In genomic region chr19:46678110-46678732, GRCh38 we compare ENCODE assay signal across 9 cellular contexts. TPM values are rescaled to one million over a fixed set of nuclear protein-coding genes. Genes with fewer than 3 reads are reported as not detected.
DNase-seq lines count a peak whose midpoint lies in the region; ATAC-seq, FAIRE-seq and TF ChIP-seq lines count a peak whose summit lies in the region.
"Had no signal": no experiment of that assay in that cellular context is flagged by ENCODE, and none has a peak within 500 bp of the region (broad histone marks: within the 10 kb centered on the region; RNA-seq: fewer than 3 reads in every experiment).

No MANE protein-coding gene starts in this region.

- H3K36me3 Mint-ChIP-seq in T-helper 17 cell (ENCODE audit: low read depth), result peaks cover 13% of the 10 kb centered on the region

- SMC1A ChIA-PET in GM12878 (lab: Charles Lee; ENCODE audit: uncharacterized antibody, unreplicated experiment), result no interaction called here

- H3K27ac Mint-ChIP-seq in T-helper 17 cell, result no peak overlapping the region

- no peak overlapping the region for H3K27ac ChIP-seq in GM12878 (ENCODE audit: control insufficient read depth, insufficient read depth)

- no peaks in the 10 kb centered on the region for H3K27me3 ChIP-seq in GM12878 (replicated peaks in 1 of 2; ENCODE audit: control insufficient read depth in 2 of 2, insufficient read depth in 2 of 2, low read length in 1 of 2)

- no peaks in the 10 kb centered on the region for H3K27me3 Mint-ChIP-seq in T-helper 17 cell

- intact Hi-C loops in GM12878 (cut with micrococcal nuclease; ENCODE audit: unreplicated experiment), result no loop called here

- H3K4me3 Mint-ChIP-seq in T-helper 17 cell, result no peak overlapping the region

- RAD21 ChIA-PET in GM12878 (lab: Charles Lee; ENCODE audit: unreplicated experiment), result no interaction called here

- no peak for TF ChIP-seq CTCF in GM12878 (IDR thresholded peaks at IDR 0.05 in 2 of 3, conservative IDR thresholded peaks at IDR 0.05 in 1 of 3; ENCODE audit: control insufficient read depth in 2 of 3, extremely low read depth in 1 of 3, insufficient read depth in 1 of 3, low read depth in 3 of 3, low read length in 3 of 3)

- POLR2A ChIA-PET in GM12878 (lab: Charles Lee), result no interaction called here

- CTCF ChIA-PET in GM12878 (lab: Yijun Ruan, JAX), result no interaction called here

- no peaks in the 10 kb centered on the region for H3K4me1 ChIP-seq in GM12878 (ENCODE audit: control insufficient read depth, insufficient read depth, low read length)

- DNase-seq in GM03348 (ENCODE audit: low spot score), result peak; percentile 45
- DNase-seq in T-helper 17 cell, result peak; percentile 46 to 56 (median 53)
- DNase-seq in GM12878 (ENCODE audit: low read depth, low spot score), result no peak
- peak; percentile 72 for DNase-seq in stimulated activated CD4-positive, alpha-beta T cell treated with anti-CD3 and anti-CD28 coated beads, Interleukin-1b, Interleukin-23, amount 100 ng/mL, for 48 hours
- DNase-seq in HTR-8/SVneo (ENCODE audit: insufficient read length, low spot score), result no peak
- DNase-seq in NOMO-1 treated with dmso at 0.1 percent for 144 hours (lab: John Stamatoyannopoulos, UW; ENCODE audit: unreplicated experiment), result no peak

- peaks cover 4% of the 10 kb centered on the region; the same call in 1 of the 2 replicates for H4K20me1 ChIP-seq in GM12878 (ENCODE audit: control insufficient read depth, insufficient read depth)

- no peaks in the 10 kb centered on the region for H3K79me2 ChIP-seq in GM12878 (ENCODE audit: control insufficient read depth, insufficient read depth, low read length)

- no peak for TF ChIP-seq POLR2A in GM12878 (IDR thresholded peaks at IDR 0.05; ENCODE audit: low read depth, low read length)

- TF ChIP-seq RAD21 in GM12878 (IDR thresholded peaks at IDR 0.05; ENCODE audit: insufficient read depth, low read depth, low read length), result no peak

- H3K9ac ChIP-seq in GM12878 (ENCODE audit: control insufficient read depth, insufficient read depth, low read length), result no peak overlapping the region

- no peak for FAIRE-seq in GM12878 (lab: Jason Lieb, UNC)
- FAIRE-seq in HTR-8/SVneo (lab: Jason Lieb, UNC), result no peak

- BruUV-seq in GM12878 (replicated peaks; lab: Mats Ljungman, UMichigan), result no TSS peak

- 84% methylated on average over 25 of the region's 26 CpGs for WGBS in GM12878 (ENCODE audit: insufficient coverage, insufficient replicate concordance, low lambda C conversion rate, missing lambda C conversion rate)

- no peak overlapping the region for H3K4me3 ChIP-seq in GM12878

- no peaks in the 10 kb centered on the region for H3K9me3 ChIP-seq in T-helper 17 cell (ENCODE audit: control insufficient read depth, low read length, poor library complexity, severe bottlenecking)
- no peaks in the 10 kb centered on the region for H3K9me3 ChIP-seq in GM12878 (replicated peaks; ENCODE audit: control insufficient read depth, insufficient read depth, low read length)

- ATAC-seq in T-helper 17 cell (peak; percentile 95), GM12878 (peak; percentile 99), HG03571 (IDR thresholded peaks at IDR 0.05; ENCODE audit: unreplicated experiment) (no peak), HG02759 (IDR thresholded peaks at IDR 0.05; ENCODE audit: unreplicated experiment) (no peak)

- H3K4me1 Mint-ChIP-seq in T-helper 17 cell, result peaks cover 8% of the 10 kb centered on the region

- no peak overlapping the region for H3K4me2 ChIP-seq in GM12878 (ENCODE audit: control insufficient read depth, insufficient read depth)

- in situ Hi-C loops in GM12878 (cut with MboI), result no loop called here

- TF ChIP-seq EP300 in GM12878 (IDR thresholded peaks at IDR 0.05; ENCODE audit: borderline replicate concordance in 1 of 2, control insufficient read depth in 1 of 2, low read depth in 2 of 2, low read length in 2 of 2), result no peak

- H3K36me3 ChIP-seq in GM12878 (ENCODE audit: control insufficient read depth in 2 of 2, insufficient read depth in 2 of 2, low read length in 1 of 2), result peaks cover 38 to 41% of the 10 kb centered on the region in 2 experiments

- no peak overlapping the region for H2AFZ ChIP-seq in GM12878 (ENCODE audit: control insufficient read depth, low read depth, low read length)

TF ChIP-seq in GM12878, 131 proteins besides CTCF, POLR2A, EP300 and RAD21 (continues in another document):
- TF ChIP-seq RELA (IDR thresholded peaks at IDR 0.05; ENCODE audit: borderline replicate concordance, partially characterized antibody) (no peak), CREM (IDR thresholded peaks at IDR 0.05; ENCODE audit: low read depth) (no peak), NFXL1 (IDR thresholded peaks at IDR 0.05; ENCODE audit: borderline replicate concordance) (no peak), ZNF622 (IDR thresholded peaks at IDR 0.05) (no peak)

RNA-seq across cellular contexts. Expression of gene DACT3, which starts 17.2 kb away (rescaled TPM):
- total RNA-seq in T-helper 17 cell, result not detected
- total RNA-seq in GM12878 (2013; cell fraction: nucleolus; rRNA removed), result 5.6 and 5.9 TPM in 2 replicates
- 0.27 and 0.62 TPM in 2 replicates for total RNA-seq in GM12878 (2014; rRNA removed)
- 0.23 and 0.27 TPM in 2 replicates for total RNA-seq in GM12878 (2014; rRNA removed; fragmentation: Illumina TruSeq; extraction: Trizol)
- total RNA-seq in GM12878 (2021), result 0.64 and 0.74 TPM in 2 replicates
- polyA plus RNA-seq in GM12878 (2011; ENCODE audit: low read depth), result 0.80 TPM
- 2.4 and 2.5 TPM in 2 replicates for polyA plus RNA-seq in GM12878 (2011; rRNA removed)
- polyA plus RNA-seq in GM12878 (2011; cell fraction: cytosol; rRNA removed), result 1.9 and 2.3 TPM in 2 replicates
- polyA plus RNA-seq in GM12878 (2011; cell fraction: nucleus; rRNA removed), result 2.0 and 2.3 TPM in 2 replicates
- polyA plus RNA-seq in GM12878 (2012), result 1.5 and 1.7 TPM in 2 replicates
- 0.35 and 0.76 TPM in 2 replicates for polyA plus RNA-seq in GM12878 (2014; fragmentation: Illumina TruSeq; extraction: Trizol)
- under 1 TPM; 0.11 to 0.16 TPM for polyA plus RNA-seq in GM12878 (2014; fragmentation: Nextera tagmentation; extraction: Ambion mirVana)
- 0.46 and 0.47 TPM in 2 replicates for polyA plus RNA-seq in GM12878 (2014; rRNA removed)
- polyA plus RNA-seq in GM12878 (2016; fragmentation: Nextera tagmentation; extraction: Ambion mirVana), result under 1 TPM in 1 of 2 experiments, not detected in 1; 0.05 TPM
- polyA minus RNA-seq in GM12878 (2011; rRNA and poly(A)+ RNA removed), result 0.95 and 2.6 TPM in 2 replicates
- polyA minus RNA-seq in GM12878 (2011; cell fraction: cytosol; rRNA and poly(A)+ RNA removed), result 1.1 and 1.6 TPM in 2 replicates
- 0.48 and 0.67 TPM in 2 replicates for polyA minus RNA-seq in GM12878 (2011; cell fraction: nucleus; rRNA and poly(A)+ RNA removed)

RNA-seq across cellular contexts. Expression of gene PRKD2, which starts 38.7 kb away (rescaled TPM):
- total RNA-seq in T-helper 17 cell, result 100 to 1,000 TPM; 112 to 122 TPM
- 23.7 and 25.9 TPM in 2 replicates for total RNA-seq in GM12878 (2013; cell fraction: nucleolus; rRNA removed)
- total RNA-seq in GM12878 (2014; rRNA removed), result 25.1 and 35.4 TPM in 2 replicates
- total RNA-seq in GM12878 (2014; rRNA removed; fragmentation: Illumina TruSeq; extraction: Trizol), result 13.3 and 14.4 TPM in 2 replicates
- total RNA-seq in GM12878 (2021), result 88.9 and 98.8 TPM in 2 replicates
- polyA plus RNA-seq in GM12878 (2011; ENCODE audit: low read depth), result 30.7 TPM
- 7.7 and 12.6 TPM in 2 replicates for polyA plus RNA-seq in GM12878 (2011; rRNA removed)
- polyA plus RNA-seq in GM12878 (2011; cell fraction: cytosol; rRNA removed), result 22.8 and 23.6 TPM in 2 replicates
- 70.9 and 92.1 TPM in 2 replicates for polyA plus RNA-seq in GM12878 (2011; cell fraction: nucleus; rRNA removed)
- polyA plus RNA-seq in GM12878 (2012), result 56.6 and 58.8 TPM in 2 replicates
- 16.9 and 31.3 TPM in 2 replicates for polyA plus RNA-seq in GM12878 (2014; fragmentation: Illumina TruSeq; extraction: Trizol)
- 10 to 100 TPM in 1 of 2 experiments, 1 to 10 TPM in 1; 2.3 to 11.8 TPM for polyA plus RNA-seq in GM12878 (2014; fragmentation: Nextera tagmentation; extraction: Ambion mirVana)
- polyA plus RNA-seq in GM12878 (2014; rRNA removed), result 34.4 and 45.7 TPM in 2 replicates
- 10 to 100 TPM; 44.6 to 50.7 TPM for polyA plus RNA-seq in GM12878 (2016; fragmentation: Nextera tagmentation; extraction: Ambion mirVana)
- polyA minus RNA-seq in GM12878 (2011; rRNA and poly(A)+ RNA removed), result 21.4 and 38.0 TPM in 2 replicates
- 27.0 and 27.5 TPM in 2 replicates for polyA minus RNA-seq in GM12878 (2011; cell fraction: cytosol; rRNA and poly(A)+ RNA removed)
- polyA minus RNA-seq in GM12878 (2011; cell fraction: nucleus; rRNA and poly(A)+ RNA removed), result 11.1 and 26.6 TPM in 2 replicates

RNA-seq across cellular contexts. Expression of gene GNG8, which starts 42.2 kb away (rescaled TPM):
- total RNA-seq in T-helper 17 cell, result not detected
- total RNA-seq in GM12878 (2013; cell fraction: nucleolus; rRNA removed), result not detected in 2 replicates
- total RNA-seq in GM12878 (2014; rRNA removed), result not detected in 2 replicates
- not detected in 2 replicates for total RNA-seq in GM12878 (2014; rRNA removed; fragmentation: Illumina TruSeq; extraction: Trizol)
- not detected in 2 replicates for total RNA-seq in GM12878 (2021)
- polyA plus RNA-seq in GM12878 (2011; ENCODE audit: low read depth), result not detected
- 1.2 TPM in 1 of 2 replicates, not detected in the other for polyA plus RNA-seq in GM12878 (2011; rRNA removed)
- not detected in 2 replicates for polyA plus RNA-seq in GM12878 (2011; cell fraction: cytosol; rRNA removed)
- not detected in 2 replicates for polyA plus RNA-seq in GM12878 (2011; cell fraction: nucleus; rRNA removed)
- 10.6 TPM in 1 of 2 replicates, not detected in the other for polyA plus RNA-seq in GM12878 (2012)
- not detected in 2 replicates for polyA plus RNA-seq in GM12878 (2014; fragmentation: Illumina TruSeq; extraction: Trizol)
- polyA plus RNA-seq in GM12878 (2014; fragmentation: Nextera tagmentation; extraction: Ambion mirVana), result 1 to 10 TPM; 4.1 to 6.6 TPM
- not detected in 2 replicates for polyA plus RNA-seq in GM12878 (2014; rRNA removed)
- polyA plus RNA-seq in GM12878 (2016; fragmentation: Nextera tagmentation; extraction: Ambion mirVana), result 1 to 10 TPM in 1 of 2 experiments, not detected in 1; 1.3 TPM
- polyA minus RNA-seq in GM12878 (2011; rRNA and poly(A)+ RNA removed), result not detected in 2 replicates
- not detected in 2 replicates for polyA minus RNA-seq in GM12878 (2011; cell fraction: cytosol; rRNA and poly(A)+ RNA removed)
- not detected in 2 replicates for polyA minus RNA-seq in GM12878 (2011; cell fraction: nucleus; rRNA and poly(A)+ RNA removed)
- total RNA-seq: myocyte had no signal

RNA-seq across cellular contexts. Expression of gene PTGIR, which starts 53.3 kb away (rescaled TPM):
- total RNA-seq in T-helper 17 cell, result 10 to 100 TPM in 1 of 2 donors, under 1 TPM in 1; 0.70 to 12.5 TPM
- 66.6 and 83.6 TPM in 2 replicates for total RNA-seq in GM12878 (2013; cell fraction: nucleolus; rRNA removed)
- total RNA-seq in GM12878 (2014; rRNA removed), result 16.3 and 16.7 TPM in 2 replicates
- 5.4 and 6.5 TPM in 2 replicates for total RNA-seq in GM12878 (2014; rRNA removed; fragmentation: Illumina TruSeq; extraction: Trizol)
- 14.7 and 17.9 TPM in 2 replicates for total RNA-seq in GM12878 (2021)
- 3.2 TPM for polyA plus RNA-seq in GM12878 (2011; ENCODE audit: low read depth)
- polyA plus RNA-seq in GM12878 (2011; rRNA removed), result 9.9 and 15.2 TPM in 2 replicates
- 19.4 and 32.9 TPM in 2 replicates for polyA plus RNA-seq in GM12878 (2011; cell fraction: cytosol; rRNA removed)
- polyA plus RNA-seq in GM12878 (2011; cell fraction: nucleus; rRNA removed), result 48.5 and 57.6 TPM in 2 replicates
- polyA plus RNA-seq in GM12878 (2012), result 7.5 and 9.5 TPM in 2 replicates
- 3.9 and 6.7 TPM in 2 replicates for polyA plus RNA-seq in GM12878 (2014; fragmentation: Illumina TruSeq; extraction: Trizol)
- polyA plus RNA-seq in GM12878 (2014; fragmentation: Nextera tagmentation; extraction: Ambion mirVana), result 1 to 10 TPM in 1 of 2 experiments, under 1 TPM in 1; 0.34 to 1.5 TPM
- 25.8 and 29.1 TPM in 2 replicates for polyA plus RNA-seq in GM12878 (2014; rRNA removed)
- 10 to 100 TPM in 1 of 2 experiments, 1 to 10 TPM in 1; 9.7 to 10.1 TPM for polyA plus RNA-seq in GM12878 (2016; fragmentation: Nextera tagmentation; extraction: Ambion mirVana)
- 7.6 and 15.0 TPM in 2 replicates for polyA minus RNA-seq in GM12878 (2011; rRNA and poly(A)+ RNA removed)
- 3.5 and 5.6 TPM in 2 replicates for polyA minus RNA-seq in GM12878 (2011; cell fraction: cytosol; rRNA and poly(A)+ RNA removed)
- polyA minus RNA-seq in GM12878 (2011; cell fraction: nucleus; rRNA and poly(A)+ RNA removed), result 6.2 and 14.4 TPM in 2 replicates

Comparison
In these comparisons a context has a peak if more than half of its experiments do, and no peak if none do; other contexts are left out.
1. DNase-seq: peak in GM03348 (single experiment), T-helper 17 cell (3 of 3) and stimulated activated CD4-positive, alpha-beta T cell treated with anti-CD3 and anti-CD28 coated beads, Interleukin-1b, Interleukin-23, amount 100 ng/mL, for 48 hours (single experiment); none in GM12878 (single experiment), HTR-8/SVneo (single experiment) and NOMO-1 treated with dmso at 0.1 percent for 144 hours (single experiment).
2. ATAC-seq: peak in T-helper 17 cell (single experiment) and GM12878 (single experiment); none in HG03571 (single experiment) and HG02759 (single experiment).